8 cellular contexts compared by ENCODE assay signal in genomic region chr19:17681505-17682125, GRCh38. TPM values are rescaled to one million over a fixed set of nuclear protein-coding genes. Genes with fewer than 3 reads are reported as not detected.
DNase-seq lines count a peak whose midpoint lies in the region; ATAC-seq and TF ChIP-seq lines count a peak whose summit lies in the region.

No MANE protein-coding gene starts in this region.

- in situ Hi-C loops in GM13976 (cut with MboI; ENCODE audit: low sequenced_read_pairs, unreplicated experiment): no loop called here

- no peak for TF ChIP-seq CTCF in GM13976 (IDR thresholded peaks at IDR 0.05; ENCODE audit: borderline replicate concordance, control extremely low read depth, extremely low read depth, insufficient read depth, missing control alignments)
- no peak for TF ChIP-seq CTCF in RWPE1 (conservative IDR thresholded peaks at IDR 0.05; ENCODE audit: low read depth)
- TF ChIP-seq CTCF in colonic mucosa (IDR thresholded peaks at IDR 0.05): no peak
- no peak for TF ChIP-seq CTCF in osteoblast (IDR thresholded peaks at IDR 0.05; ENCODE audit: extremely low read depth, low read depth, low read length)
- no peak for TF ChIP-seq CTCF in lower leg skin (IDR thresholded peaks at IDR 0.05)
- TF ChIP-seq CTCF in upper lobe of right lung (IDR thresholded peaks at IDR 0.05): no peak

- no peaks in the 10 kb centered on the region for H3K36me3 ChIP-seq in colonic mucosa
- H3K36me3 ChIP-seq in osteoblast (ENCODE audit: insufficient read depth, low read length): no peaks in the 10 kb centered on the region
- no peaks in the 10 kb centered on the region for H3K36me3 ChIP-seq in upper lobe of right lung

- no peak overlapping the region for H2AFZ ChIP-seq in osteoblast (ENCODE audit: low read length)

- intact Hi-C loops in colonic mucosa (cut with DNase I): no loop called here
- intact Hi-C loops in lower leg skin (cut with DNase I; ENCODE audit: low total_unique reads): no loop called here
- intact Hi-C loops in posterior vena cava (cut with DNase I): no loop called here
- intact Hi-C loops in upper lobe of right lung (cut with DNase I): no loop called here

- no peaks in the 10 kb centered on the region for H4K20me1 ChIP-seq in osteoblast (ENCODE audit: insufficient read depth, low read length)

- H3K4me3 ChIP-seq in colonic mucosa: no peak overlapping the region
- no peak overlapping the region for H3K4me3 ChIP-seq in osteoblast (ENCODE audit: insufficient read depth, low read length)
- no peak overlapping the region for H3K4me3 ChIP-seq in lower leg skin (ENCODE audit: low read depth, poor library complexity, severe bottlenecking)
- H3K4me3 ChIP-seq in upper lobe of right lung: no peak overlapping the region

- peak; percentile 74 for DNase-seq in GM13976 (ENCODE audit: low spot score)
- peak; percentile 38 for DNase-seq in RWPE1 (ENCODE audit: low spot score)
- peak; percentile 25 for DNase-seq in colonic mucosa
- DNase-seq in osteoblast (ENCODE audit: insufficient read length, low spot score, missing footprints): peak; percentile 95
- DNase-seq in lower leg skin (ENCODE audit: low spot score in 2 of 2): no peak
- DNase-seq in amniotic stem cell (lab: John Stamatoyannopoulos, UW): no peak
- no peak for DNase-seq in posterior vena cava (ENCODE audit: low spot score)
- DNase-seq in upper lobe of right lung: no peak

- no peak for ATAC-seq in upper lobe of right lung

- POLR2A ChIA-PET in RWPE1 (lab: Yijun Ruan, JAX; ENCODE audit: low non-redundant PET): interaction anchor here (0.7 kb wide), 1 partner anchor 212 kb away, joined by 7 read pairs; no protein-coding TSS in a partner anchor

- no peak for TF ChIP-seq POLR2A in lower leg skin (IDR thresholded peaks at IDR 0.05)

- no peak overlapping the region for H3K4me2 ChIP-seq in osteoblast (ENCODE audit: insufficient read depth, low read length)

- H3K9ac ChIP-seq in colonic mucosa (ENCODE audit: low read depth in 2 of 2, low read length in 2 of 2): no peak overlapping the region

- H3K27ac ChIP-seq in RWPE1 (no peak overlapping the region), colonic mucosa (no peak overlapping the region), osteoblast (ENCODE audit: low read depth, low read length) (no peak overlapping the region), upper lobe of right lung (no peak overlapping the region)

- H3K27me3 ChIP-seq in colonic mucosa (peaks cover 9% of the 10 kb centered on the region), osteoblast (ENCODE audit: insufficient read depth, low read length) (peaks cover 3% of the 10 kb centered on the region), upper lobe of right lung (peaks cover 5% of the 10 kb centered on the region)

- no peaks in the 10 kb centered on the region for H3K79me2 ChIP-seq in osteoblast (ENCODE audit: insufficient read depth, low read length)

- H3K4me1 ChIP-seq in colonic mucosa (no peaks in the 10 kb centered on the region), osteoblast (ENCODE audit: insufficient read depth, low read length) (peaks cover 10% of the 10 kb centered on the region), upper lobe of right lung (peaks cover 16% of the 10 kb centered on the region)

- no peaks in the 10 kb centered on the region for H3K9me3 ChIP-seq in colonic mucosa
- no peaks in the 10 kb centered on the region for H3K9me3 ChIP-seq in osteoblast (ENCODE audit: low read depth, low read length)
- H3K9me3 ChIP-seq in upper lobe of right lung: no peaks in the 10 kb centered on the region

- CTCF ChIA-PET in RWPE1 (lab: Yijun Ruan, JAX): interaction anchor here (0.6 kb wide), 1 partner anchor 49 kb away, joined by 5 read pairs; no protein-coding TSS in a partner anchor

- WGBS in lower leg skin, 2 donors: 48 to 50% methylated on average over 25 of the region's 25 CpGs

RNA-seq across cellular contexts. Expression of gene UNC13A, which starts 6.5 kb away (rescaled TPM):
- total RNA-seq in colonic mucosa (under 1 TPM; 0.29 to 0.62 TPM), osteoblast (under 0.01 TPM in 2 replicates), lower leg skin (not detected), posterior vena cava (under 1 TPM; 0.14 to 0.60 TPM), upper lobe of right lung (0.41 TPM)

RNA-seq across cellular contexts. Expression of gene MAP1S, which starts 37.7 kb away (rescaled TPM):
- 10 to 100 TPM; 48.1 to 57.1 TPM for total RNA-seq in colonic mucosa
- 15.2 and 16.5 TPM in 2 replicates for total RNA-seq in osteoblast
- 10 to 100 TPM; 10.8 to 32.7 (median 24.5) TPM for total RNA-seq in lower leg skin
- 10 to 100 TPM; 50.8 to 57.0 TPM for total RNA-seq in posterior vena cava
- 71.4 TPM for total RNA-seq in upper lobe of right lung

Comparison
In these comparisons a context has a peak if more than half of its experiments do, and no peak if none do; other contexts are left out.
1. DNase-seq: peak in GM13976 (single experiment), RWPE1 (single experiment), colonic mucosa (single experiment) and osteoblast (single experiment); none in lower leg skin (0 of 2), amniotic stem cell (single experiment), posterior vena cava (single experiment) and upper lobe of right lung (single experiment).